2 cellular contexts compared by ENCODE assay signal in genomic region chr7:2374830-2375728, GRCh38.
TF ChIP-seq lines count a peak whose summit lies in the region.

No MANE protein-coding gene starts in this region.

TF ChIP-seq in IMR-90, 13 proteins besides CTCF, POLR2A, EP300 and RAD21:
- TF ChIP-seq BHLHE40 (IDR thresholded peaks at IDR 0.05; ENCODE audit: low read depth, low read length) = no peak
- TF ChIP-seq MXI1 (IDR thresholded peaks at IDR 0.05; ENCODE audit: borderline replicate concordance, low read depth, low read length) = no peak
- TF ChIP-seq SMC3 (IDR thresholded peaks at IDR 0.05; ENCODE audit: low read depth, low read length) = no peak
- TF ChIP-seq CEBPB (IDR thresholded peaks at IDR 0.05; ENCODE audit: low read depth, low read length) = peak; percentile 29
- TF ChIP-seq RFX5 (IDR thresholded peaks at IDR 0.05; ENCODE audit: low read depth, low read length) = no peak
- TF ChIP-seq MAFK (IDR thresholded peaks at IDR 0.05; ENCODE audit: low read depth, low read length) = no peak
- no peak for TF ChIP-seq MAZ (IDR thresholded peaks at IDR 0.05; ENCODE audit: borderline replicate concordance, low read depth, low read length)
TF ChIP-seq in IMR-90: peak in this region for 1.

TF ChIP-seq in K562, 482 proteins besides CTCF, POLR2A, EP300 and RAD21:
- TF ChIP-seq RBFOX2 (IDR thresholded peaks at IDR 0.05; ENCODE audit: low read depth, low read length) (peak; percentile 25; the same call in 1 of the 2 replicates), NEUROD1 (IDR thresholded peaks at IDR 0.05; ENCODE audit: borderline replicate concordance, low read depth, low read length, partially characterized antibody) (no peak), JUNB (CRISPR knock-in tag; conservative IDR thresholded peaks at IDR 0.05) (no peak), ZNF717 (CRISPR knock-in tag; IDR thresholded peaks at IDR 0.05) (no peak), YBX1 (IDR thresholded peaks at IDR 0.05) (no peak), BRD9 (IDR thresholded peaks at IDR 0.05; ENCODE audit: low read depth, partially characterized antibody) (no peak), CGGBP1 (CRISPR knock-in tag; IDR thresholded peaks at IDR 0.05) (no peak), SUPT5H (IDR thresholded peaks at IDR 0.05) (peak; percentile 37), ZKSCAN1 (IDR thresholded peaks at IDR 0.05; ENCODE audit: low read depth, low read length) (no peak), SRSF3 (IDR thresholded peaks at IDR 0.05; ENCODE audit: insufficient read depth, low read length) (no peak), EGR1 (conservative IDR thresholded peaks at IDR 0.05) (no peak), MAFK (IDR thresholded peaks at IDR 0.05; ENCODE audit: low read length) (no peak), ZHX1 (conservative IDR thresholded peaks at IDR 0.05; ENCODE audit: low read length) (no peak), CHD2 (IDR thresholded peaks at IDR 0.05; ENCODE audit: low read depth, low read length) (0 out of 2 replicates have a peak, but pooled peaks have one; percentile 17), CEBPB (tag; IDR thresholded peaks at IDR 0.05) (no peak), POLR2AphosphoS2 (IDR thresholded peaks at IDR 0.05; ENCODE audit: low read length) (0 out of 2 replicates have a peak, but pooled peaks have one; percentile 32), GATAD2B (IDR thresholded peaks at IDR 0.05; ENCODE audit: borderline replicate concordance) (no peak), MEF2D (tag; conservative IDR thresholded peaks at IDR 0.05; ENCODE audit: low read depth) (no peak)
